1 cellular context compared by ENCODE assay signal in the genomic region with DNA sequence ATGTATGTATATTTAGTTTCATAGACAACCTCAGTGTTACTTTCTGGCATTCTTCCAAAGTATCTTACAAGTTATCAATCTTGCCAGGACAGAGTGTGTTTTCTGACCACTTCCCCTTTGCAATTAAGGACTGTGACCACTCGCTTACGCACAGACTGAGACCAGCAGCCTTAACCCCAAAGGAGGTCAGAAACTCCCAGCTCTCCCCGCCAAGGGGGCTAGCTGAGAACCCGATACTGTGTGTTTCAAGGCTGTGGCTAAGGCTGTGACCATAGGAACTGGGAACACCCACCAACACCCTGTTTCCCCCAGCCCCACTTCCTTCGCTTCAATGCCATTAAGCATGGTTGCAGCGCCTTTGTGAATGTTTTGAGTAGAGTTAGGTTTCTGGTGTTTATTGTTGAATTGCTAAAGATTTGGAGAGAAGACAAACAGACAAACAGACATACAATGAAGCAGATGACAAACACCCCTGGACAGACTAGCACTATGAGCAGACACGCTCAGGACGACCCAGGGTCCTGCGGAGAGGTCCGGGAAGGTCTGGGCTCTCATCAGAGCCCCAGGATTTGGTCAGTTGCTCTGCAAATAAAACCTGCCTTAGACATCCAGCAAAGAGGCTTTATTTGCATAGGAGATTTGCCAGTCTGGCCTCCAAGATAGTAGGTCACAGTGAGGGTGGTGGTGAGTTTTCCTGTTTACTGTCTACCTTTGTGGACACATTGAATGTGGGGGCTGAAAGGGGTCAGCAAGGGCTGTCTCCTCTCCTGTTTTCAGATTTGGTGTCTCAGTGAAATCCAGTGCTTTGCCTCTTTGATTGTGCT.
TF ChIP-seq lines count a peak whose summit lies in the region.

No MANE protein-coding gene starts in this region.

TF ChIP-seq in GM12878, 131 proteins besides CTCF, POLR2A, EP300 and RAD21 (continued from another document and continues in another):
- TF ChIP-seq ZNF592 (IDR thresholded peaks at IDR 0.05) (peak; percentile 64; the same call in 1 of the 2 replicates), MYC (IDR thresholded peaks at IDR 0.05; ENCODE audit: insufficient read depth, insufficient read length, insufficient replicate concordance, low read length, severe bottlenecking) (no peak), ZNF274 (IDR thresholded peaks at IDR 0.05; ENCODE audit: insufficient read depth, insufficient read length) (no peak), GATAD2B (conservative IDR thresholded peaks at IDR 0.05; ENCODE audit: low read depth) (peak; percentile 96), SUPT20H (IDR thresholded peaks at IDR 0.05; ENCODE audit: borderline replicate concordance, control insufficient read depth, low read depth, low read length) (no peak), MTA2 (IDR thresholded peaks at IDR 0.05; ENCODE audit: low read depth) (peak; percentile 100), MTA3 (IDR thresholded peaks at IDR 0.05; ENCODE audit: borderline replicate concordance, low read length) (peak; percentile 86; the same call in 1 of the 2 replicates), MXI1 (IDR thresholded peaks at IDR 0.05; ENCODE audit: low read depth, low read length) (no peak; the same call in 1 of the 2 replicates), TARDBP (IDR thresholded peaks at IDR 0.05; ENCODE audit: borderline replicate concordance) (no peak), MEF2B (IDR thresholded peaks at IDR 0.05; ENCODE audit: partially characterized antibody, poor library complexity, severe bottlenecking) (peak; percentile 95), PML (IDR thresholded peaks at IDR 0.05; ENCODE audit: low read length) (no peak), ZNF687 (IDR thresholded peaks at IDR 0.05) (no peak), NBN (IDR thresholded peaks at IDR 0.05) (peak; percentile 97), RUNX3 (IDR thresholded peaks at IDR 0.05; ENCODE audit: low read length) (peak; percentile 98), TAF1 (IDR thresholded peaks at IDR 0.05; ENCODE audit: borderline replicate concordance, low read depth, low read length) (0 out of 2 replicates have a peak, but pooled peaks have one; percentile 24), ZBED1 (IDR thresholded peaks at IDR 0.05; ENCODE audit: borderline replicate concordance) (peak; percentile 48; the same call in 1 of the 2 replicates), DPF2 (IDR thresholded peaks at IDR 0.05) (peak; percentile 99), E2F4 (IDR thresholded peaks at IDR 0.05; ENCODE audit: low read depth, low read length) (no peak), FOS (IDR thresholded peaks at IDR 0.05; ENCODE audit: borderline replicate concordance, extremely low read depth, insufficient read length) (no peak), POU2F2 (IDR thresholded peaks at IDR 0.05; ENCODE audit: borderline replicate concordance, low read depth, low read length) (peak; percentile 91), GABPA (IDR thresholded peaks at IDR 0.05; ENCODE audit: low read depth) (no peak), BHLHE40 (IDR thresholded peaks at IDR 0.05; ENCODE audit: borderline replicate concordance in 1 of 2, low read depth in 2 of 2, low read length in 1 of 2) (peak; percentile 88), ZNF384 (IDR thresholded peaks at IDR 0.05; ENCODE audit: borderline replicate concordance, low read depth, low read length) (no peak), KDM1A (IDR thresholded peaks at IDR 0.05; ENCODE audit: borderline replicate concordance) (no peak), ZBTB11 (CRISPR knock-in tag; IDR thresholded peaks at IDR 0.05) (no peak), TCF12 (IDR thresholded peaks at IDR 0.05; ENCODE audit: low read depth, low read length) (peak; percentile 86; the same call in 1 of the 2 replicates)
- TF ChIP-seq, protein P1, sequence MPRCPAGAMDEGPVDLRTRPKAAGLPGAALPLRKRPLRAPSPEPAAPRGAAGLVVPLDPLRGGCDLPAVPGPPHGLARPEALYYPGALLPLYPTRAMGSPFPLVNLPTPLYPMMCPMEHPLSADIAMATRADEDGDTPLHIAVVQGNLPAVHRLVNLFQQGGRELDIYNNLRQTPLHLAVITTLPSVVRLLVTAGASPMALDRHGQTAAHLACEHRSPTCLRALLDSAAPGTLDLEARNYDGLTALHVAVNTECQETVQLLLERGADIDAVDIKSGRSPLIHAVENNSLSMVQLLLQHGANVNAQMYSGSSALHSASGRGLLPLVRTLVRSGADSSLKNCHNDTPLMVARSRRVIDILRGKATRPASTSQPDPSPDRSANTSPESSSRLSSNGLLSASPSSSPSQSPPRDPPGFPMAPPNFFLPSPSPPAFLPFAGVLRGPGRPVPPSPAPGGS (IDR thresholded peaks at IDR 0.05; ENCODE audit: borderline replicate concordance, insufficient read depth, low read depth, low read length, poor library complexity, severe bottlenecking) = peak; percentile 68
- TF ChIP-seq, protein P2, sequence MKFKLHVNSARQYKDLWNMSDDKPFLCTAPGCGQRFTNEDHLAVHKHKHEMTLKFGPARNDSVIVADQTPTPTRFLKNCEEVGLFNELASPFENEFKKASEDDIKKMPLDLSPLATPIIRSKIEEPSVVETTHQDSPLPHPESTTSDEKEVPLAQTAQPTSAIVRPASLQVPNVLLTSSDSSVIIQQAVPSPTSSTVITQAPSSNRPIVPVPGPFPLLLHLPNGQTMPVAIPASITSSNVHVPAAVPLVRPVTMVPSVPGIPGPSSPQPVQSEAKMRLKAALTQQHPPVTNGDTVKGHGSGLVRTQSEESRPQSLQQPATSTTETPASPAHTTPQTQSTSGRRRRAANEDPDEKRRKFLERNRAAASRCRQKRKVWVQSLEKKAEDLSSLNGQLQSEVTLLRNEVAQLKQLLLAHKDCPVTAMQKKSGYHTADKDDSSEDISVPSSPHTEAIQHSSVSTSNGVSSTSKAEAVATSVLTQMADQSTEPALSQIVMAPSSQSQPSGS (IDR thresholded peaks at IDR 0.05; ENCODE audit: low read length) = peak; percentile 87; the same call in 1 of the 2 replicates
- TF ChIP-seq, protein P3, sequence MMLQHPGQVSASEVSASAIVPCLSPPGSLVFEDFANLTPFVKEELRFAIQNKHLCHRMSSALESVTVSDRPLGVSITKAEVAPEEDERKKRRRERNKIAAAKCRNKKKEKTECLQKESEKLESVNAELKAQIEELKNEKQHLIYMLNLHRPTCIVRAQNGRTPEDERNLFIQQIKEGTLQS (IDR thresholded peaks at IDR 0.05; ENCODE audit: borderline replicate concordance, extremely low read depth, low read depth, low read length) = no peak
- TF ChIP-seq, protein P4, sequence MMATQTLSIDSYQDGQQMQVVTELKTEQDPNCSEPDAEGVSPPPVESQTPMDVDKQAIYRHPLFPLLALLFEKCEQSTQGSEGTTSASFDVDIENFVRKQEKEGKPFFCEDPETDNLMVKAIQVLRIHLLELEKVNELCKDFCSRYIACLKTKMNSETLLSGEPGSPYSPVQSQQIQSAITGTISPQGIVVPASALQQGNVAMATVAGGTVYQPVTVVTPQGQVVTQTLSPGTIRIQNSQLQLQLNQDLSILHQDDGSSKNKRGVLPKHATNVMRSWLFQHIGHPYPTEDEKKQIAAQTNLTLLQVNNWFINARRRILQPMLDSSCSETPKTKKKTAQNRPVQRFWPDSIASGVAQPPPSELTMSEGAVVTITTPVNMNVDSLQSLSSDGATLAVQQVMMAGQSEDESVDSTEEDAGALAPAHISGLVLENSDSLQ (IDR thresholded peaks at IDR 0.05) = peak; percentile 90
- TF ChIP-seq, protein P5, sequence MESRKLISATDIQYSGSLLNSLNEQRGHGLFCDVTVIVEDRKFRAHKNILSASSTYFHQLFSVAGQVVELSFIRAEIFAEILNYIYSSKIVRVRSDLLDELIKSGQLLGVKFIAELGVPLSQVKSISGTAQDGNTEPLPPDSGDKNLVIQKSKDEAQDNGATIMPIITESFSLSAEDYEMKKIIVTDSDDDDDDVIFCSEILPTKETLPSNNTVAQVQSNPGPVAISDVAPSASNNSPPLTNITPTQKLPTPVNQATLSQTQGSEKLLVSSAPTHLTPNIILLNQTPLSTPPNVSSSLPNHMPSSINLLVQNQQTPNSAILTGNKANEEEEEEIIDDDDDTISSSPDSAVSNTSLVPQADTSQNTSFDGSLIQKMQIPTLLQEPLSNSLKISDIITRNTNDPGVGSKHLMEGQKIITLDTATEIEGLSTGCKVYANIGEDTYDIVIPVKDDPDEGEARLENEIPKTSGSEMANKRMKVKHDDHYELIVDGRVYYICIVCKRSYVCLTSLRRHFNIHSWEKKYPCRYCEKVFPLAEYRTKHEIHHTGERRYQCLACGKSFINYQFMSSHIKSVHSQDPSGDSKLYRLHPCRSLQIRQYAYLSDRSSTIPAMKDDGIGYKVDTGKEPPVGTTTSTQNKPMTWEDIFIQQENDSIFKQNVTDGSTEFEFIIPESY (IDR thresholded peaks at IDR 0.05) = no peak
